In genomic region chr14:103552011-103552797, GRCh38 we compare ENCODE assay signal across 1 cellular context.
TF ChIP-seq lines count a peak whose summit lies in the region.

No MANE protein-coding gene starts in this region.

TF ChIP-seq in GM23338, 12 proteins besides CTCF, POLR2A, EP300 and RAD21 (continued from another document):
- TF ChIP-seq, protein P1, sequence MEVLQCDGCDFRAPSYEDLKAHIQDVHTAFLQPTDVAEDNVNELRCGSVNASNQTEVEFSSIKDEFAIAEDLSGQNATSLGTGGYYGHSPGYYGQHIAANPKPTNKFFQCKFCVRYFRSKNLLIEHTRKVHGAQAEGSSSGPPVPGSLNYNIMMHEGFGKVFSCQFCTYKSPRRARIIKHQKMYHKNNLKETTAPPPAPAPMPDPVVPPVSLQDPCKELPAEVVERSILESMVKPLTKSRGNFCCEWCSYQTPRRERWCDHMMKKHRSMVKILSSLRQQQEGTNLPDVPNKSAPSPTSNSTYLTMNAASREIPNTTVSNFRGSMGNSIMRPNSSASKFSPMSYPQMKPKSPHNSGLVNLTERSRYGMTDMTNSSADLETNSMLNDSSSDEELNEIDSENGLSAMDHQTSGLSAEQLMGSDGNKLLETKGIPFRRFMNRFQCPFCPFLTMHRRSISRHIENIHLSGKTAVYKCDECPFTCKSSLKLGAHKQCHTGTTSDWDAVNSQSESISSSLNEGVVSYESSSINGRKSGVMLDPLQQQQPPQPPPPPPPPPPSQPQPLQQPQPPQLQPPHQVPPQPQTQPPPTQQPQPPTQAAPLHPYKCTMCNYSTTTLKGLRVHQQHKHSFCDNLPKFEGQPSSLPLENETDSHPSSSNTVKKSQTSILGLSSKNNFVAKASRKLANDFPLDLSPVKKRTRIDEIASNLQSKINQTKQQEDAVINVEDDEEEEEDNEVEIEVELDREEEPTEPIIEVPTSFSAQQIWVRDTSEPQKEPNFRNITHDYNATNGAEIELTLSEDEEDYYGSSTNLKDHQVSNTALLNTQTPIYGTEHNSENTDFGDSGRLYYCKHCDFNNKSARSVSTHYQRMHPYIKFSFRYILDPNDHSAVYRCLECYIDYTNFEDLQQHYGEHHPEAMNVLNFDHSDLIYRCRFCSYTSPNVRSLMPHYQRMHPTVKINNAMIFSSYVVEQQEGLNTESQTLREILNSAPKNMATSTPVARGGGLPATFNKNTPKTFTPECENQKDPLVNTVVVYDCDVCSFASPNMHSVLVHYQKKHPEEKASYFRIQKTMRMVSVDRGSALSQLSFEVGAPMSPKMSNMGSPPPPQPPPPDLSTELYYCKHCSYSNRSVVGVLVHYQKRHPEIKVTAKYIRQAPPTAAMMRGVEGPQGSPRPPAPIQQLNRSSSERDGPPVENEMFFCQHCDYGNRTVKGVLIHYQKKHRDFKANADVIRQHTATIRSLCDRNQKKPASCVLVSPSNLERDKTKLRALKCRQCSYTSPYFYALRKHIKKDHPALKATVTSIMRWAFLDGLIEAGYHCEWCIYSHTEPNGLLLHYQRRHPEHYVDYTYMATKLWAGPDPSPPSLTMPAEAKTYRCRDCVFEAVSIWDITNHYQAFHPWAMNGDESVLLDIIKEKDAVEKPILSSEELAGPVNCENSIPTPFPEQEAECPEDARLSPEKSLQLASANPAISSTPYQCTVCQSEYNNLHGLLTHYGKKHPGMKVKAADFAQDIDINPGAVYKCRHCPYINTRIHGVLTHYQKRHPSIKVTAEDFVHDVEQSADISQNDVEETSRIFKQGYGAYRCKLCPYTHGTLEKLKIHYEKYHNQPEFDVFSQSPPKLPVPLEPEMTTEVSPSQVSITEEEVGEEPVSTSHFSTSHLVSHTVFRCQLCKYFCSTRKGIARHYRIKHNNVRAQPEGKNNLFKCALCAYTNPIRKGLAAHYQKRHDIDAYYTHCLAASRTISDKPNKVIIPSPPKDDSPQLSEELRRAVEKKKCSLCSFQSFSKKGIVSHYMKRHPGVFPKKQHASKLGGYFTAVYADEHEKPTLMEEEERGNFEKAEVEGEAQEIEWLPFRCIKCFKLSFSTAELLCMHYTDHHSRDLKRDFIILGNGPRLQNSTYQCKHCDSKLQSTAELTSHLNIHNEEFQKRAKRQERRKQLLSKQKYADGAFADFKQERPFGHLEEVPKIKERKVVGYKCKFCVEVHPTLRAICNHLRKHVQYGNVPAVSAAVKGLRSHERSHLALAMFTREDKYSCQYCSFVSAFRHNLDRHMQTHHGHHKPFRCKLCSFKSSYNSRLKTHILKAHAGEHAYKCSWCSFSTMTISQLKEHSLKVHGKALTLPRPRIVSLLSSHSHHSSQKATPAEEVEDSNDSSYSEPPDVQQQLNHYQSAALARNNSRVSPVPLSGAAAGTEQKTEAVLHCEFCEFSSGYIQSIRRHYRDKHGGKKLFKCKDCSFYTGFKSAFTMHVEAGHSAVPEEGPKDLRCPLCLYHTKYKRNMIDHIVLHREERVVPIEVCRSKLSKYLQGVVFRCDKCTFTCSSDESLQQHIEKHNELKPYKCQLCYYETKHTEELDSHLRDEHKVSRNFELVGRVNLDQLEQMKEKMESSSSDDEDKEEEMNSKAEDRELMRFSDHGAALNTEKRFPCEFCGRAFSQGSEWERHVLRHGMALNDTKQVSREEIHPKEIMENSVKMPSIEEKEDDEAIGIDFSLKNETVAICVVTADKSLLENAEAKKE (CRISPR knock-in tag; IDR thresholded peaks at IDR 0.05): no peak
- TF ChIP-seq STAT1 (IDR thresholded peaks at IDR 0.05; ENCODE audit: unreplicated experiment) (no peak), POLR2AphosphoS5 (IDR thresholded peaks at IDR 0.05; ENCODE audit: low read depth) (no peak), EZH2phosphoT487 (IDR thresholded peaks at IDR 0.05; ENCODE audit: unreplicated experiment) (no peak), ZNF331 (CRISPR knock-in tag; IDR thresholded peaks at IDR 0.05; ENCODE audit: low read depth) (no peak), CREB1 (CRISPR knock-in tag; IDR thresholded peaks at IDR 0.05; ENCODE audit: low read depth) (no peak), EZH2 (IDR thresholded peaks at IDR 0.05; ENCODE audit: low read depth, unreplicated experiment) (no peak), ZNF114 (CRISPR knock-in tag; IDR thresholded peaks at IDR 0.05) (no peak)
- TF ChIP-seq, protein P2, sequence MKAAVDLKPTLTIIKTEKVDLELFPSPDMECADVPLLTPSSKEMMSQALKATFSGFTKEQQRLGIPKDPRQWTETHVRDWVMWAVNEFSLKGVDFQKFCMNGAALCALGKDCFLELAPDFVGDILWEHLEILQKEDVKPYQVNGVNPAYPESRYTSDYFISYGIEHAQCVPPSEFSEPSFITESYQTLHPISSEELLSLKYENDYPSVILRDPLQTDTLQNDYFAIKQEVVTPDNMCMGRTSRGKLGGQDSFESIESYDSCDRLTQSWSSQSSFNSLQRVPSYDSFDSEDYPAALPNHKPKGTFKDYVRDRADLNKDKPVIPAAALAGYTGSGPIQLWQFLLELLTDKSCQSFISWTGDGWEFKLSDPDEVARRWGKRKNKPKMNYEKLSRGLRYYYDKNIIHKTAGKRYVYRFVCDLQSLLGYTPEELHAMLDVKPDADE (IDR thresholded peaks at IDR 0.05): no peak
TF ChIP-seq in GM23338: peak in this region for 0.
